Comparison of ENCODE assay signal across 8 cellular contexts in the genomic region with DNA sequence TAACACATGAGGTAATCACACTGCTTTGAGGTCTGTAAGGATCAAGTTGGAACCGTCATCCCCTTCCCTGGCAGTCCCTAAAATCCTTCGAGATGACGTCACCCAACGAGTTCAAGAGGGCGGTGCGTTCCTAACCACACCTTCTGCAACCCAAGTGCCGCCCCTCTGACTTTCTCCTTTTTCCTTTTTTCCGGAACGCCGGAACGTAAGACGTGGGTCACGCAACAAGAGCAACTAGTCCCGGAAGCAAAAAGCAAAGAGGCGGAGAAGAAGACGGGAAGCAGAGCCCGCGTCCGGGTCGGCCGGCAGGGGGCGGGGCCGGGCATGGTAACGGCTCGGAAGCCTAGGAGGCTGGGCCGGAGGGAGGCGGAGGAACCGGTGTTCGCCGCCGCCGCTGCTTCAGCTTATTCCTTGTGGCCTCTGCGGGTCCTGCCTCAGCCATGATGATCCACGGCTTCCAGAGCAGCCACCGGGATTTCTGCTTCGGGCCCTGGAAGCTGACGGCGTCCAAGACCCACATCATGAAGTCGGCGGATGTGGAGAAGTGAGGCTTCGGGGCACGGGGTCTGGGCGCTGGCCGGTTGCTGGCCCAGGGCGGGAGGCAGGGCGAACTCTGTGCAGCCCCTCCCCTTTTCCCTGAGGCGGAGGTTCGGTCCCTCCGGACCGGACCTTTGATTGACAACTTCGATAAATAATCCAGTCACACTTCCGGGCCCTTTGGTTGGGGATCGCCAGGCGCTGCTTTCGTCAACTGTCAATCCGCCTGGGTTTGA. TPM values are rescaled to one million over a fixed set of nuclear protein-coding genes. Genes with fewer than 3 reads are reported as not detected.
DNase-seq lines count a peak whose midpoint lies in the region; ATAC-seq and TF ChIP-seq lines count a peak whose summit lies in the region.

Gene TIPRL, plus strand, starts transcription at position 325 of the 773 bp plus-strand sequence. Its CDS starts 116 bp downstream, at position 441.

- no peaks in the 10 kb centered on the region for H3K27me3 Mint-ChIP-seq in type B pancreatic cell

- DNase-seq in NCI-H1417 (lab: John Stamatoyannopoulos, UW): peak; percentile 94 to 100 (median 99)
- DNase-seq in SW 1271 (lab: John Stamatoyannopoulos, UW): peak; percentile 89 to 94
- DNase-seq in cardiac septum (ENCODE audit: low spot score): peak; percentile 98
- DNase-seq in trophoblast cell: peak; percentile 95 to 99
- peak; percentile 97 for DNase-seq in type B pancreatic cell (ENCODE audit: extremely low spot score, unreplicated experiment)

- no peaks in the 10 kb centered on the region for H3K27me3 ChIP-seq in trophoblast cell (ENCODE audit: insufficient read depth, low read length)

- H3K79me1 ChIP-seq in trophoblast cell (ENCODE audit: low read length): peaks cover 5% of the 10 kb centered on the region

- H3K23ac ChIP-seq in trophoblast cell (ENCODE audit: low read length): peak within 1 kb of the TSS; percentile 83

- intact Hi-C loops in cardiac septum (cut with DNase I): loop anchor here (2.0 to 5.0 kb wide), 2 partner anchors 48 to 242 kb away; partner anchors contain the start of genes DCAF6, MPC2 and SFT2D2

- peak within 1 kb of the TSS; percentile 58 for H2BK5ac ChIP-seq in trophoblast cell (ENCODE audit: low read depth, low read length, poor library complexity)

- H3K4me2 ChIP-seq in trophoblast cell (ENCODE audit: low read length): peak within 1 kb of the TSS; percentile 85

- H3K9me3 ChIP-seq in trophoblast cell (ENCODE audit: insufficient read depth, low read depth, low read length): no peaks in the 10 kb centered on the region

- TF ChIP-seq CTCF in GM12874 (IDR thresholded peaks at IDR 0.05; ENCODE audit: insufficient read depth, low read depth, low read length) (peak; percentile 63), type B pancreatic cell (conservative IDR thresholded peaks at IDR 0.05) (peak; percentile 84)

- H3K79me2 ChIP-seq in trophoblast cell (ENCODE audit: control insufficient read depth, insufficient read depth, low read length, poor library complexity): peaks cover 2% of the 10 kb centered on the region

- peak within 1 kb of the TSS; percentile 79 for H4K8ac ChIP-seq in trophoblast cell (ENCODE audit: low read depth, low read length)

- no peaks in the 10 kb centered on the region for H3K36me3 ChIP-seq in trophoblast cell (ENCODE audit: control insufficient read depth in 1 of 2, insufficient read depth in 2 of 2, low read length in 2 of 2)

- H3K4me1 ChIP-seq in trophoblast cell (ENCODE audit: control insufficient read depth in 1 of 2, insufficient read depth in 2 of 2, low read length in 2 of 2): peaks cover 2 to 8% of the 10 kb centered on the region in 2 experiments

- H3K14ac ChIP-seq in trophoblast cell (ENCODE audit: low read length): peak within 1 kb of the TSS; percentile 67

- peak within 1 kb of the TSS; percentile 84 for H2AFZ ChIP-seq in trophoblast cell (ENCODE audit: insufficient read depth, low read length, poor library complexity)

- H4K12ac ChIP-seq in trophoblast cell (ENCODE audit: low read depth, low read length): peak within 1 kb of the TSS; percentile 21

- no peak within 1 kb of the TSS for H3K27ac Mint-ChIP-seq in type B pancreatic cell

- no peaks in the 10 kb centered on the region for H3K36me3 Mint-ChIP-seq in type B pancreatic cell

- H3K4ac ChIP-seq in trophoblast cell (ENCODE audit: low read depth, low read length): peak within 1 kb of the TSS; percentile 35

- H3K4me3 ChIP-seq in trophoblast cell (ENCODE audit: low read depth, low read length): peak within 1 kb of the TSS; percentile 89

- peak within 1 kb of the TSS; percentile 32 for H4K91ac ChIP-seq in trophoblast cell (ENCODE audit: low read depth, low read length)

- H3K9me3 Mint-ChIP-seq in type B pancreatic cell: peaks cover 8% of the 10 kb centered on the region

- WGBS in adipose tissue, 3 donors: 0 to 1% (median 0%) methylated on average over 56 of the region's 56 CpGs
- WGBS in trophoblast cell (ENCODE audit: extremely low coverage, insufficient coverage, insufficient read length): no CpG with 5 or more reads among the region's 56 CpGs

- H3K27ac ChIP-seq in adipose tissue (ENCODE audit: low read depth, low read length): peak within 1 kb of the TSS; percentile 83
- H3K27ac ChIP-seq in trophoblast cell (ENCODE audit: low read depth, low read length): peak within 1 kb of the TSS; percentile 81

- no peak within 1 kb of the TSS for H3K4me3 Mint-ChIP-seq in type B pancreatic cell

- H2BK120ac ChIP-seq in trophoblast cell (ENCODE audit: insufficient read depth, low read length, poor library complexity): peak within 1 kb of the TSS; percentile 54

- peak within 1 kb of the TSS; percentile 85 for H3K9ac ChIP-seq in trophoblast cell (ENCODE audit: low read length)

- ATAC-seq in HG02763 (IDR thresholded peaks at IDR 0.05; ENCODE audit: unreplicated experiment): peak; percentile 92

- peak within 1 kb of the TSS; percentile 17 for H3K18ac ChIP-seq in trophoblast cell (ENCODE audit: low read length)

- no peak within 1 kb of the TSS for H2AK5ac ChIP-seq in trophoblast cell (ENCODE audit: low read length)

- H3K4me1 Mint-ChIP-seq in type B pancreatic cell (ENCODE audit: unreplicated experiment): no peaks in the 10 kb centered on the region

- H2BK12ac ChIP-seq in trophoblast cell (ENCODE audit: low read length): no peak within 1 kb of the TSS

RNA-seq across cellular contexts. Expression of gene TIPRL, which starts in this region (rescaled TPM):
- polyA plus RNA-seq in adipose tissue: 10 to 100 TPM in 2 of 3 donors, 1 to 10 TPM in 1; 9.1 to 21.6 (median 13.1) TPM
- total RNA-seq in cardiac septum (30.4 TPM), type B pancreatic cell (ENCODE audit: low replicate concordance) (21.4 and 24.5 TPM in 2 replicates)
- polyA plus RNA-seq in trophoblast cell (2013): 15.9 and 16.5 TPM in 2 replicates

Comparison
In these comparisons a context has a peak if more than half of its experiments do, and no peak if none do; other contexts are left out.
1. Peak in every context shown above with its lines: DNase-seq, ATAC-seq, H3K4me3 ChIP-seq and H3K27ac ChIP-seq.